In the genomic region with DNA sequence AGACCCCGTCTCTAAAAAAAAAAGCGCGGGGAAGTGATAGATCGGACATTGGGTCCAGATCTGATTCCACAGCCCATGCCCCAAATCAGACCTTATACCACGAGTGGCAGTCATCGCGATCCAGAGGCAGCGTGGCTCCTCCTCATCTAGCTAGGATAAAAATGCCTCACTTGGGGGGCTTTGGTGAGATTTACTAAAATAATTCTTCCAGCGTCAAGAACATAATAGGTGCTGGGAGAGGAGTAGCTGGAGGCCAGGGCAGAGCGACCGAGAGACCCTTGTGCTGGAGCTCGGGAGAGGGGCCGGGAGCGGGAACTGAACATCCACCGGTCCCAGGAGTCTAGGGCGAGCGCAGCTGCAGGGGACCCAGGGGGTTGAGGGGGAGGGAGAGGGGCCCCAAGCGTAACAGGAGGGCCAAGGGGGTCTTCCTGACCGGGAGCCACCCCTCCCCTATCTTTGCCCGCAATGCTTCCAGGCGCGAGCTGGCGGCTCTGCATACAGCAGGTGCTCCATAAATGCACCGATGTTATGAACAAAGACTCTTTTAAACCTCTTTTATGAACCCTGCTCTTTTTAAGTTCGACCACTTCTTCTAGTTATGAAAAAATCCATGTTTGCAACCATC, we compare ENCODE assay signal across 9 cellular contexts. TPM values are rescaled to one million over a fixed set of nuclear protein-coding genes. Genes with fewer than 3 reads are reported as not detected.
A peak's percentile ranks its signal among the peaks of the same experiment; 100 is the strongest.
DNase-seq lines count a peak whose midpoint lies in the region; ATAC-seq and TF ChIP-seq lines count a peak whose summit lies in the region.
"Had no signal": no experiment of that assay in that cellular context is flagged by ENCODE, and none has a peak within 500 bp of the region (broad histone marks: within the 10 kb centered on the region; RNA-seq: fewer than 3 reads in every experiment).

No MANE protein-coding gene starts in this region.

- H3K27me3 ChIP-seq in heart left ventricle (no peaks in the 10 kb centered on the region), lower lobe of right lung (ENCODE audit: low read depth) (no peaks in the 10 kb centered on the region), upper lobe of left lung (no peaks in the 10 kb centered on the region)
- H3K27me3 ChIP-seq: SJSA1 had no signal

- peak overlapping the region; percentile 87 for H3K4me3 Mint-ChIP-seq in activated naive CD8-positive, alpha-beta T cell treated with anti-CD3 and anti-CD28 coated beads, Interleukin-2, amount 50 U/mL, for 24 hours

- H3K9me3 ChIP-seq in heart left ventricle (no peaks in the 10 kb centered on the region), lower lobe of right lung (no peaks in the 10 kb centered on the region), upper lobe of left lung (no peaks in the 10 kb centered on the region)
- H3K9me3 ChIP-seq: SJSA1 had no signal

- peaks cover 5% of the 10 kb centered on the region for H3K27me3 Mint-ChIP-seq in activated naive CD8-positive, alpha-beta T cell treated with anti-CD3 and anti-CD28 coated beads, Interleukin-2, amount 50 U/mL, for 24 hours

- H3K4me1 ChIP-seq in heart left ventricle = peaks cover 10 to 63% (median 48%) of the 10 kb centered on the region in 12 donors
- peaks cover 53% of the 10 kb centered on the region for H3K4me1 ChIP-seq in lower lobe of right lung
- H3K4me1 ChIP-seq in upper lobe of left lung = peaks cover 35 to 61% (median 47%) of the 10 kb centered on the region in 4 donors

- TF ChIP-seq CTCF in heart left ventricle (IDR thresholded peaks at IDR 0.05) (no peak), lower lobe of right lung (IDR thresholded peaks at IDR 0.05) (no peak), upper lobe of left lung (IDR thresholded peaks at IDR 0.05) (no peak)

- no peak for DNase-seq in heart left ventricle
- DNase-seq in Right ventricle myocardium inferior (ENCODE audit: missing footprints) = no peak
- peak; percentile 16 for DNase-seq in activated naive CD8-positive, alpha-beta T cell treated with anti-CD3 and anti-CD28 coated beads, Interleukin-2, amount 50 U/mL, for 24 hours
- DNase-seq in lower lobe of right lung = no peak
- no peak for DNase-seq in upper lobe of left lung
- no peak for DNase-seq in SIG-M5 (lab: John Stamatoyannopoulos, UW)
- no peak for DNase-seq in NOMO-1 (lab: John Stamatoyannopoulos, UW; ENCODE audit: unreplicated experiment in 2 of 2)

- 44 to 59% (median 47%) methylated on average over 24 to 25 of the region's 25 CpGs for WGBS in heart left ventricle, 4 donors
- WGBS in upper lobe of left lung, 2 donors = 25 to 31% methylated on average over 25 of the region's 25 CpGs

- H3K36me3 Mint-ChIP-seq in activated naive CD8-positive, alpha-beta T cell treated with anti-CD3 and anti-CD28 coated beads, Interleukin-2, amount 50 U/mL, for 24 hours (ENCODE audit: low read depth) = no peaks in the 10 kb centered on the region

- no peak for ATAC-seq in heart left ventricle
- ATAC-seq in Right ventricle myocardium inferior = no peak
- ATAC-seq in activated naive CD8-positive, alpha-beta T cell treated with anti-CD3 and anti-CD28 coated beads, Interleukin-2, amount 50 U/mL, for 24 hours = no peak
- no peak for ATAC-seq in lower lobe of right lung
- ATAC-seq in upper lobe of left lung (ENCODE audit: low FRiP score in 2 of 2) = no peak
- no peak for ATAC-seq in HG02884 (IDR thresholded peaks at IDR 0.05; ENCODE audit: unreplicated experiment)

- peaks cover 45% of the 10 kb centered on the region for H3K4me1 Mint-ChIP-seq in activated naive CD8-positive, alpha-beta T cell treated with anti-CD3 and anti-CD28 coated beads, Interleukin-2, amount 50 U/mL, for 24 hours

- H3K27ac ChIP-seq in heart left ventricle = peak overlapping the region in 9 of 12 donors; percentile 70 to 97 (median 94)
- H3K27ac ChIP-seq in lower lobe of right lung = peak overlapping the region; percentile 95
- H3K27ac ChIP-seq in upper lobe of left lung = peak overlapping the region in 3 of 4 donors; percentile 95 to 97 (median 96)
- H3K27ac ChIP-seq: SJSA1 had no signal

- intact Hi-C loops in heart left ventricle (cut with DNase I) (loop anchor here in 5 of 10 donors (2.0 to 5.0 kb wide), 5 partner anchors 35 to 60 kb away; partner anchors contain the start of genes IGHMBP2 (in 1 of the 5) and MRPL21 (in 1 of the 5)), Right ventricle myocardium inferior (cut with DNase I) (loop anchor here (5.0 kb wide), 1 partner anchor 45 kb away; no protein-coding TSS in a partner anchor), lower lobe of right lung (cut with DNase I) (no loop called here)

- no peaks in the 10 kb centered on the region for H3K9me3 Mint-ChIP-seq in activated naive CD8-positive, alpha-beta T cell treated with anti-CD3 and anti-CD28 coated beads, Interleukin-2, amount 50 U/mL, for 24 hours

- H3K36me3 ChIP-seq in heart left ventricle = no peaks in the 10 kb centered on the region
- H3K36me3 ChIP-seq in lower lobe of right lung = no peaks in the 10 kb centered on the region
- no peaks in the 10 kb centered on the region for H3K36me3 ChIP-seq in upper lobe of left lung

- H3K4me3 ChIP-seq in heart left ventricle = peak overlapping the region in 11 of 12 donors; percentile 52 to 96 (median 91)
- peak overlapping the region; percentile 97 for H3K4me3 ChIP-seq in lower lobe of right lung
- peak overlapping the region; percentile 27 to 94 (median 84) for H3K4me3 ChIP-seq in upper lobe of left lung

- no peak for TF ChIP-seq EP300 in upper lobe of left lung (IDR thresholded peaks at IDR 0.05)

- TF ChIP-seq POLR2A in heart left ventricle (IDR thresholded peaks at IDR 0.05) (no peak), upper lobe of left lung (IDR thresholded peaks at IDR 0.05) (no peak)

- H3K27ac Mint-ChIP-seq in activated naive CD8-positive, alpha-beta T cell treated with anti-CD3 and anti-CD28 coated beads, Interleukin-2, amount 50 U/mL, for 24 hours = peak overlapping the region; percentile 72

RNA-seq across cellular contexts. Expression of gene CPT1A, which starts 0.8 kb away (rescaled TPM):
- total RNA-seq in heart left ventricle (100 to 1,000 TPM in 1 of 9 donors, 10 to 100 TPM in 8; 33.0 to 116 (median 51.9) TPM), Right ventricle myocardium inferior (83.3 TPM), lower lobe of right lung (88.4 TPM), upper lobe of left lung (10 to 100 TPM; 38.2 to 91.8 (median 63.3) TPM)
- 10 to 100 TPM; 20.9 to 38.5 TPM for polyA plus RNA-seq in heart left ventricle
